Comparison of ENCODE assay signal across 9 cellular contexts in genomic region chr7:90736968-90737939, GRCh38.
DNase-seq lines count a peak whose midpoint lies in the region; ATAC-seq and TF ChIP-seq lines count a peak whose summit lies in the region.
"Had no signal": no experiment of that assay in that cellular context is flagged by ENCODE, and none has a peak within 500 bp of the region (broad histone marks: within the 10 kb centered on the region; RNA-seq: fewer than 3 reads in every experiment).

No MANE protein-coding gene starts in this region.

- H3K36me3 ChIP-seq in heart left ventricle: peaks cover 0 to 8% (median 0%) of the 10 kb centered on the region in 9 donors

- WGBS in heart left ventricle, 4 donors: 75 to 91% (median 84%) methylated on average over 4 of the region's 4 CpGs

- intact Hi-C loops in cardiac septum (cut with DNase I) (no loop called here), heart left ventricle (cut with DNase I) (no loop called here)

- no peak for TF ChIP-seq POLR2A in heart left ventricle (IDR thresholded peaks at IDR 0.05)

- no peak overlapping the region for H3K4me3 ChIP-seq in heart left ventricle

- H3K27me3 ChIP-seq in heart left ventricle: no peaks in the 10 kb centered on the region

- H3K4me1 ChIP-seq in heart left ventricle: peaks cover 0 to 11% (median 0%) of the 10 kb centered on the region in 12 donors

- peaks cover 0 to 12% (median 3%) of the 10 kb centered on the region in 12 donors for H3K9me3 ChIP-seq in heart left ventricle

- no peak overlapping the region for H3K27ac ChIP-seq in substantia nigra (ENCODE audit: low read depth, low read length, poor library complexity, severe bottlenecking)
- H3K27ac ChIP-seq in heart left ventricle: no peak overlapping the region

- ATAC-seq in GM18858 (IDR thresholded peaks at IDR 0.05; ENCODE audit: unreplicated experiment) (peak; percentile 91), GM21737 (IDR thresholded peaks at IDR 0.05; ENCODE audit: unreplicated experiment) (peak; percentile 91), HG03558 (IDR thresholded peaks at IDR 0.05; ENCODE audit: extremely low read depth, unreplicated experiment) (peak; percentile 96), esophagus mucosa (peak; percentile 29), heart left ventricle (no peak)

- TF ChIP-seq CTCF in heart left ventricle (IDR thresholded peaks at IDR 0.05): no peak

- DNase-seq in cardiac septum (ENCODE audit: low spot score): no peak
- no peak for DNase-seq in substantia nigra (lab: John Stamatoyannopoulos, UW)
- no peak for DNase-seq in heart left ventricle
- no peak for DNase-seq in NCI-H2107 treated with DMSO at 0.1 percent for 48 hours (lab: John Stamatoyannopoulos, UW; ENCODE audit: unreplicated experiment)
- DNase-seq: NCI-H2227 treated with DMSO at 0.1 percent for 48 hours had no signal

Comparison
In these comparisons a context has a peak if more than half of its experiments do, and no peak if none do; other contexts are left out.
1. ATAC-seq: peak in GM18858 (single experiment), GM21737 (single experiment), HG03558 (single experiment) and esophagus mucosa (single experiment); none in heart left ventricle (0 of 4).